Comparison of ENCODE assay signal across 16 cellular contexts in genomic region chr5:126648471-126648870, GRCh38. TPM values are rescaled to one million over a fixed set of nuclear protein-coding genes. Genes with fewer than 3 reads are reported as not detected.
DNase-seq lines count a peak whose midpoint lies in the region; ATAC-seq and TF ChIP-seq lines count a peak whose summit lies in the region.
"Had no signal": no experiment of that assay in that cellular context is flagged by ENCODE, and none has a peak within 500 bp of the region (broad histone marks: within the 10 kb centered on the region; RNA-seq: fewer than 3 reads in every experiment).

No MANE protein-coding gene starts in this region.

- no peak overlapping the region for H3K4me3 Mint-ChIP-seq in natural killer cell
- H3K4me3 Mint-ChIP-seq in nephron progenitor cell: no peak overlapping the region
- H3K4me3 Mint-ChIP-seq: CD4-positive, alpha-beta memory T cell; HFFc6 had no signal

- H3K27ac ChIP-seq in Peyer's patch: peak overlapping the region in 3 of 4 donors; percentile 9 to 71 (median 53)
- peak overlapping the region; percentile 79 for H3K27ac ChIP-seq in mucosa of rectum (ENCODE audit: low read depth in 2 of 2, low read length in 2 of 2)
- H3K27ac ChIP-seq: C4-2B had no signal

- H3K36me3 ChIP-seq in Peyer's patch (no peaks in the 10 kb centered on the region), mucosa of rectum (ENCODE audit: control insufficient read depth in 2 of 2, insufficient read depth in 2 of 2, low read length in 2 of 2) (no peaks in the 10 kb centered on the region)
- H3K36me3 ChIP-seq: BE2C had no signal

- H3K4me3 ChIP-seq in Peyer's patch (no peak overlapping the region), mucosa of rectum (ENCODE audit: low read length in 2 of 2) (peak overlapping the region in 1 of 2 donors; percentile 42)

- peak; percentile 66 for ATAC-seq in left lobe of liver
- no peak for ATAC-seq in natural killer cell
- ATAC-seq in HG02870 (IDR thresholded peaks at IDR 0.05; ENCODE audit: unreplicated experiment): no peak

- H3K27me3 ChIP-seq in Peyer's patch: no peaks in the 10 kb centered on the region
- no peaks in the 10 kb centered on the region for H3K27me3 ChIP-seq in mucosa of rectum (ENCODE audit: control insufficient read depth in 2 of 2, insufficient read depth in 2 of 2, low read length in 2 of 2)
- H3K27me3 ChIP-seq: BE2C had no signal

- H3K27me3 Mint-ChIP-seq in natural killer cell (ENCODE audit: low read depth in 2 of 2): peaks cover 8 to 16% of the 10 kb centered on the region in 2 donors
- H3K27me3 Mint-ChIP-seq in nephron progenitor cell (ENCODE audit: low read depth, poor library complexity): peaks cover 14% of the 10 kb centered on the region

- peaks cover 4% of the 10 kb centered on the region in 2 donors for H3K9me3 Mint-ChIP-seq in natural killer cell
- H3K9me3 Mint-ChIP-seq in nephron progenitor cell: peaks cover 27% of the 10 kb centered on the region

- H3K27ac Mint-ChIP-seq in natural killer cell (no peak overlapping the region), nephron progenitor cell (no peak overlapping the region)
- H3K27ac Mint-ChIP-seq: CD4-positive, alpha-beta memory T cell; HFFc6 had no signal

- H3K9me3 ChIP-seq in Peyer's patch (no peaks in the 10 kb centered on the region), mucosa of rectum (ENCODE audit: control insufficient read depth in 2 of 2, low read length in 2 of 2) (peaks cover 0 to 3% of the 10 kb centered on the region in 2 donors)
- H3K9me3 ChIP-seq: BE2C had no signal

- H3K36me3 Mint-ChIP-seq in natural killer cell (no peaks in the 10 kb centered on the region), nephron progenitor cell (ENCODE audit: low read depth) (peaks cover 5% of the 10 kb centered on the region)
- H3K36me3 Mint-ChIP-seq: CD4-positive, alpha-beta memory T cell had no signal

- TF ChIP-seq CTCF in Peyer's patch (IDR thresholded peaks at IDR 0.05) (no peak), natural killer cell (IDR thresholded peaks at IDR 0.05) (no peak), nephron progenitor cell (IDR thresholded peaks at IDR 0.05) (no peak)

- no peak overlapping the region for H3K9ac ChIP-seq in mucosa of rectum (ENCODE audit: low read depth in 1 of 2, low read length in 2 of 2)

- intact Hi-C loops in natural killer cell (cut with micrococcal nuclease): no loop called here

- TF ChIP-seq POLR2A in Peyer's patch (IDR thresholded peaks at IDR 0.05): no peak

- H3K4me1 Mint-ChIP-seq in natural killer cell: no peaks in the 10 kb centered on the region
- peaks cover 5% of the 10 kb centered on the region for H3K4me1 Mint-ChIP-seq in nephron progenitor cell
- H3K4me1 Mint-ChIP-seq: CD4-positive, alpha-beta memory T cell had no signal

- H3K4me1 ChIP-seq in Peyer's patch: no peaks in the 10 kb centered on the region
- peaks cover 12 to 17% of the 10 kb centered on the region in 2 donors for H3K4me1 ChIP-seq in mucosa of rectum (ENCODE audit: control insufficient read depth in 2 of 2, insufficient read depth in 2 of 2, low read length in 2 of 2)
- H3K4me1 ChIP-seq: BE2C had no signal

- no peak for DNase-seq in Peyer's patch
- DNase-seq in left lobe of liver (ENCODE audit: low spot score): no peak
- no peak for DNase-seq in natural killer cell
- no peak for DNase-seq in nephron progenitor cell
- DNase-seq in DMS79 treated with DMSO at 0.1 percent for 48 hours (lab: John Stamatoyannopoulos, UW): no peak
- DNase-seq: BE2C; CD4-positive, alpha-beta memory T cell; DMS153; DND-41; GDM1; HCEC 1CT; HFFc6; IMR-90 had no signal

RNA-seq across cellular contexts. Expression of gene PHAX, which starts 47.7 kb away (rescaled TPM):
- total RNA-seq in Peyer's patch (10 to 100 TPM; 25.6 to 31.4 (median 27.4) TPM), left lobe of liver (13.6 TPM), natural killer cell (10 to 100 TPM; 39.2 to 43.6 (median 40.0) TPM)

RNA-seq across cellular contexts. Expression of gene ALDH7A1, which starts 53.5 kb away (rescaled TPM):
- total RNA-seq in Peyer's patch: 10 to 100 TPM; 19.4 to 25.7 (median 22.0) TPM
- 128 TPM for total RNA-seq in left lobe of liver
- total RNA-seq in natural killer cell: 1 to 10 TPM in 2 of 3 donors, under 1 TPM in 1; 0.66 to 1.3 (median 1.2) TPM

Comparison
In these comparisons a context has a peak if more than half of its experiments do, and no peak if none do; other contexts are left out.
1. RNA of gene ALDH7A1, which starts 53.5 kb away (total RNA-seq): 128 TPM in left lobe of liver (single experiment) and 19.4 to 25.7 TPM in Peyer's patch; 0.66 to 1.3 TPM in natural killer cell; every median in the first group is over 4 times any median in the second.